ENCODE assay signal across 21 cellular contexts in the genomic region with DNA sequence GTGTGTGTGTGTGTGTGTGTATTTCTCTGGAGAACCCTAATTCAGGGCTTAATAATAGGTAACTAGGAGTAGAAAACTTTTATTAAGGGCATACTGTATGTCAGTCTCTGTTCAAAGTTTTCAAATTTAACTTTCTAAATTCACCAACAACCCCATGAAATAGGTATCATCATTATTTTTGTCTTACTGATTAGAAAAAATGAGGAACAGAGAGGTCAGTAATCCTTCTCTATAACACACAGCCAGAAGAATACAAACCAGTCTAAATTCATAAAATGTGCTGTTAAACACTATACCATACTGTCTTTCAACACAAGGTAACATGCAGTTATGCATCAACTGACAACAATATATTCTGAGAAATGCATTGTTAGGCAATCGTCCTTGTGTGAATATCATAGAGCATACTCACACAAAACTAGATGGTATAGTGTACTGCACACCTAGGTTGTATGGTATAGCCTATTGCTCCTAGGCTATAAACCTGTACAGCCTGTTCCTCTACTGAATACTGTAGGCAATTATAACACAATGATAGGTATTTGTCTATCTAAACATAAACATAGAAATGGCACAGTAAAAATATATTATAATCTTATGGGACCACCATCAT.
"Had no signal": no experiment of that assay in that cellular context is flagged by ENCODE, and none has a peak within 500 bp of the region (broad histone marks: within the 10 kb centered on the region; RNA-seq: fewer than 3 reads in every experiment).

No MANE protein-coding gene starts in this region.

- H3K4me3 ChIP-seq: SJSA1, SK-N-MC had no signal

- H3K36me3 ChIP-seq: SJSA1 had no signal

- H3K9me3 ChIP-seq: SJSA1 had no signal

- H3K4me1 ChIP-seq: SJSA1 had no signal

- ATAC-seq: HepG2 had no signal

- DNase-seq: IMR-90, Kasumi-1, MM.1S, NCI-H1092 treated with DMSO at 0.1 percent for 48 hours, NCI-H1436, NCI-H187, NCI-H2029, NCI-H2081 treated with DMSO at 0.1 percent for 48 hours, NCI-H2171 treated with DMSO at 0.1 percent for 48 hours, NCI-H345, NCI-H446 treated with DMSO at 0.1 percent for 48 hours, NCI-H510A treated with DMSO at 0.1 percent for 48 hours, NCI-H526, NCI-H774, Right ventricle myocardium superior, RPMI8226, SIG-M5, SW 1271 had no signal
